In the genomic region with DNA sequence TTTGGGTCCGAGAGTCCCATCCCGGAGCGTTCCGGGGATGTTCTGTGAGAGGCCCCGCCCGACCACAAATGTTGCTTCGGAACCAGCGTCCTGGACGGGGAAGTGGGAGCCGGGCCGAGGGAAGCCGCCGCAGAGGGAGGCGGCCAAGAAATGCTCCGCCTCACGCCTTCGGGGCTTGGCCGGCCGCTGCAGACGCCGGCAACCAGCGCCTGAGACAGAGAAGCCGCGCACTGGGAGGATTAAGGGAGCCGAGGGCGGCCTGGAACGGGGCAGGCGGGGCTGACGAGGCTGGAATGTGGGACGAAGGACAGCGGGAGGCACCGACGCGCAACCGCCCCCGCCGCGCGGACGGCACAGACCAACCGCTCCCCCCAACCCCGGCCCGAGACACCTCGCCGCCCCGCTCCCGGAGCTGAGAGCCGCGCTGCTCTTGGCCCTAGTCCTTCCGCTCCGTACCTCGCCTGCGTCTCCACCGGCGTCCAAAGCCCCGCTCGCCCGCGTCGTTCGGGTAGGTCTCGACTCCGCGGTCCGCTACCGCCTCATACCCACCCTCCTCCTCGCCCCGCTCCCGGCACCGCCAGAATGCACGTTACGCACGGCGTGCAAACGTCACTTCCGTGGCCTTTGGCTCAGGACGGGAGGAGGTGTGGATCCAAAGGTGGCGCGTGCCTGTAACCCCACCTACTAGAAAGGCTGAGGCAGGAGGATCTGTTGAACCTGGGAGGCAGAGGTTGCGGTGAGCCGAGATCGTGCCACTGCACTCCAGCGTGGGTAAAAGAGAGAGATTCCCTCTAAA, we compare ENCODE assay signal across 8 cellular contexts. TPM values are rescaled to one million over a fixed set of nuclear protein-coding genes. Genes with fewer than 3 reads are reported as not detected.
DNase-seq lines count a peak whose midpoint lies in the region; ATAC-seq, FAIRE-seq and TF ChIP-seq lines count a peak whose summit lies in the region.

No MANE protein-coding gene starts in this region.

- no peak for FAIRE-seq in bronchial epithelial cell (lab: Jason Lieb, UNC)

- H3K36me3 Mint-ChIP-seq in immature natural killer cell: no peaks in the 10 kb centered on the region

- ATAC-seq in GM18868 (IDR thresholded peaks at IDR 0.05; ENCODE audit: unreplicated experiment) (peak; percentile 99), HG03103 (IDR thresholded peaks at IDR 0.05; ENCODE audit: low read depth, unreplicated experiment) (peak; percentile 96)

- peak overlapping the region; percentile 95 to 97 (median 97) for H3K27ac Mint-ChIP-seq in immature natural killer cell

- no peak for TF ChIP-seq CTCF in WI38 (IDR thresholded peaks at IDR 0.05; ENCODE audit: low read depth, low read length)
- TF ChIP-seq CTCF in bronchial epithelial cell (IDR thresholded peaks at IDR 0.05; ENCODE audit: insufficient read depth, low read length, severe bottlenecking): no peak

- DNase-seq in ACHN: peak; percentile 98
- DNase-seq in NCI-H2171 (lab: John Stamatoyannopoulos, UW): peak; percentile 88
- peak; percentile 88 for DNase-seq in bronchial epithelial cell (ENCODE audit: low read depth)
- peak; percentile 84 to 87 (median 85) for DNase-seq in immature natural killer cell
- peak; percentile 65 for DNase-seq in smooth muscle cell of the brain vasculature (ENCODE audit: low read depth, low spot score)

- H3K27me3 Mint-ChIP-seq in immature natural killer cell (ENCODE audit: low read depth in 3 of 3): peaks cover 0 to 7% (median 3%) of the 10 kb centered on the region in 3 donors

- H3K9me3 Mint-ChIP-seq in immature natural killer cell: no peaks in the 10 kb centered on the region

- H3K4me1 Mint-ChIP-seq in immature natural killer cell: peaks cover 46% of the 10 kb centered on the region in 2 donors

- H3K4me3 Mint-ChIP-seq in immature natural killer cell: peak overlapping the region; percentile 97 to 99 (median 98)

- H3K36me3 ChIP-seq in bronchial epithelial cell (ENCODE audit: control insufficient read depth, insufficient read depth, low read length): no peaks in the 10 kb centered on the region

- peak overlapping the region; percentile 71 for H3K4me3 ChIP-seq in WI38 (ENCODE audit: low read depth, low read length)
- H3K4me3 ChIP-seq in bronchial epithelial cell (ENCODE audit: low read depth, low read length): peak overlapping the region; percentile 94

- H3K27me3 ChIP-seq in bronchial epithelial cell (ENCODE audit: control insufficient read depth, insufficient read depth, low read length): no peaks in the 10 kb centered on the region

- in situ Hi-C loops in ACHN (cut with HindIII; ENCODE audit: low pct_ligation_motif_present, low pct_unique_long_range_greater_than_20kb, low sequenced_read_pairs): no loop called here

RNA-seq across cellular contexts. Expression of a gene that starts 36.7 kb away (rescaled TPM):
- total RNA-seq in bronchial epithelial cell: 3.2 and 5.0 TPM in 2 replicates
- 10 to 100 TPM in 1 of 3 donors, 1 to 10 TPM in 2; 4.4 to 20.7 (median 7.5) TPM for polyA plus RNA-seq in immature natural killer cell

Comparison
In these comparisons a context has a peak if more than half of its experiments do, and no peak if none do; other contexts are left out.
1. Peak in every context shown above with its lines: DNase-seq, ATAC-seq and H3K4me3 ChIP-seq.